ENCODE assay signal across 8 cellular contexts in genomic region chr1:185044981-185045792, GRCh38. TPM values are rescaled to one million over a fixed set of nuclear protein-coding genes. Genes with fewer than 3 reads are reported as not detected.
DNase-seq lines count a peak whose midpoint lies in the region; ATAC-seq and TF ChIP-seq lines count a peak whose summit lies in the region.

TSS of gene RNF2 (plus strand) at chr1:185045558. CDS start at chr1:185087554, 41,996 bp downstream.

- H3K4me3 Mint-ChIP-seq in activated CD4-positive, alpha-beta T cell treated with anti-CD3 and anti-CD28 coated beads for 36 hours = peak within 1 kb of the TSS; percentile 94

- peak within 1 kb of the TSS; percentile 86 for H3K27ac Mint-ChIP-seq in activated CD4-positive, alpha-beta T cell treated with anti-CD3 and anti-CD28 coated beads for 36 hours

- ATAC-seq in GM18868 (IDR thresholded peaks at IDR 0.05; ENCODE audit: unreplicated experiment) (peak; percentile 90), HG03108 (IDR thresholded peaks at IDR 0.05; ENCODE audit: unreplicated experiment) (peak; percentile 87)
- ATAC-seq in activated CD4-positive, alpha-beta T cell treated with anti-CD3 and anti-CD28 coated beads for 36 hours = peak; percentile 87

- TF ChIP-seq CTCF in AG04449 (IDR thresholded peaks at IDR 0.05; ENCODE audit: insufficient read depth, low read length, missing control alignments) = no peak
- TF ChIP-seq CTCF in choroid plexus epithelial cell (conservative IDR thresholded peaks at IDR 0.05; ENCODE audit: low read depth, low read length) = no peak

- no peaks in the 10 kb centered on the region for H3K27me3 Mint-ChIP-seq in activated CD4-positive, alpha-beta T cell treated with anti-CD3 and anti-CD28 coated beads for 36 hours

- peaks cover 3% of the 10 kb centered on the region for H3K36me3 Mint-ChIP-seq in activated CD4-positive, alpha-beta T cell treated with anti-CD3 and anti-CD28 coated beads for 36 hours (ENCODE audit: low read depth)

- H3K4me1 Mint-ChIP-seq in activated CD4-positive, alpha-beta T cell treated with anti-CD3 and anti-CD28 coated beads for 36 hours = peaks cover 33% of the 10 kb centered on the region

- H3K4me3 ChIP-seq in AG04449 (ENCODE audit: low read depth, low read length) = peak within 1 kb of the TSS; percentile 76
- H3K4me3 ChIP-seq in choroid plexus epithelial cell (ENCODE audit: low read depth, low read length) = peak within 1 kb of the TSS; percentile 84

- H3K9me3 Mint-ChIP-seq in activated CD4-positive, alpha-beta T cell treated with anti-CD3 and anti-CD28 coated beads for 36 hours (ENCODE audit: low read depth) = no peaks in the 10 kb centered on the region

- intact Hi-C loops in activated CD4-positive, alpha-beta T cell treated with anti-CD3 and anti-CD28 coated beads for 36 hours (cut with DNase I, micrococcal nuclease) = loop anchor here (1.0 to 5.0 kb wide), 11 partner anchors 70 to 1573 kb away; partner anchors contain the start of genes SWT1 (in 2 of the 2), IVNS1ABP (in 1 of the 2), NIBAN1 (in 1 of the 2) and ODR4 (in 1 of the 2)

- no peak for DNase-seq in AG04449 (ENCODE audit: low read depth, low spot score)
- DNase-seq in NCI-H2227 treated with DMSO at 0.1 percent for 48 hours (lab: John Stamatoyannopoulos, UW) = peak; percentile 86
- peak; percentile 87 for DNase-seq in activated CD4-positive, alpha-beta T cell treated with anti-CD3 and anti-CD28 coated beads for 36 hours
- DNase-seq in choroid plexus epithelial cell (ENCODE audit: low read depth) = peak; percentile 82
- peak; percentile 80 for DNase-seq in kidney tubule cell (ENCODE audit: low spot score)
- DNase-seq in stimulated activated CD4-positive, alpha-beta T cell treated with anti-CD3 and anti-CD28 coated beads, Interleukin-1b, Interleukin-23, amount 100 ng/mL, for 24 hours (ENCODE audit: low read depth in 4 of 4, low spot score in 1 of 4) = peak; percentile 38 to 64 (median 58)

- POLR2A ChIA-PET in AG04449 (lab: Yijun Ruan, JAX) = interaction anchor here (0.7 kb wide), 2 partner anchors 8 to 96 kb away, joined by 3 read pairs; no protein-coding TSS in a partner anchor
- POLR2A ChIA-PET in activated CD4-positive, alpha-beta T cell treated with anti-CD3 and anti-CD28 coated beads for 36 hours (lab: Charles Lee) = interaction anchor here (0.6 to 0.8 kb wide), 3 partner anchors 233 to 636 kb away, joined by 3 to 4 read pairs (median 3); no protein-coding TSS in a partner anchor

- CTCF ChIA-PET in AG04449 (lab: Yijun Ruan, JAX) = interaction anchor here (0.9 to 1.8 kb wide), 3 partner anchors 13 to 240 kb away, joined by 3 to 8 read pairs (median 7); no protein-coding TSS in a partner anchor
- CTCF ChIA-PET in activated CD4-positive, alpha-beta T cell treated with anti-CD3 and anti-CD28 coated beads for 36 hours (lab: Charles Lee) = interaction anchor here (1.1 to 1.9 kb wide), 5 partner anchors 13 to 292 kb away, joined by 3 to 7 read pairs (median 6); no protein-coding TSS in a partner anchor

RNA-seq across cellular contexts. Expression of gene RNF2, which starts in this region (rescaled TPM):
- total RNA-seq in activated CD4-positive, alpha-beta T cell treated with anti-CD3 and anti-CD28 coated beads for 36 hours = 10 to 100 TPM; 19.6 to 23.6 TPM
